ENCODE assay signal across 1 cellular context in genomic region chr2:74739733-74740241, GRCh38.
TF ChIP-seq lines count a peak whose summit lies in the region.

No MANE protein-coding gene starts in this region.

TF ChIP-seq in A549, 52 proteins besides CTCF, POLR2A, EP300 and RAD21 (continued from another document):
- TF ChIP-seq HDAC2 (IDR thresholded peaks at IDR 0.05) (no peak), HMGXB4 (CRISPR knock-in tag; IDR thresholded peaks at IDR 0.05; ENCODE audit: borderline replicate concordance) (no peak), SREBF2 (IDR thresholded peaks at IDR 0.05) (no peak), POLR2AphosphoS2 (conservative IDR thresholded peaks at IDR 0.05; ENCODE audit: low read length) (no peak), FOSB (CRISPR knock-in tag; IDR thresholded peaks at IDR 0.05) (no peak), BHLHE40 (IDR thresholded peaks at IDR 0.05; ENCODE audit: low read depth, low read length) (no peak), HOXA7 (CRISPR knock-in tag; IDR thresholded peaks at IDR 0.05) (no peak), MAX (IDR thresholded peaks at IDR 0.05) (no peak), CBX8 (IDR thresholded peaks at IDR 0.05) (no peak), GATA3 (IDR thresholded peaks at IDR 0.05; ENCODE audit: borderline replicate concordance) (no peak), ZSCAN20 (CRISPR knock-in tag; IDR thresholded peaks at IDR 0.05) (no peak), BCL3 (IDR thresholded peaks at IDR 0.05) (no peak)
